Comparison of ENCODE assay signal across 19 cellular contexts in the genomic region with DNA sequence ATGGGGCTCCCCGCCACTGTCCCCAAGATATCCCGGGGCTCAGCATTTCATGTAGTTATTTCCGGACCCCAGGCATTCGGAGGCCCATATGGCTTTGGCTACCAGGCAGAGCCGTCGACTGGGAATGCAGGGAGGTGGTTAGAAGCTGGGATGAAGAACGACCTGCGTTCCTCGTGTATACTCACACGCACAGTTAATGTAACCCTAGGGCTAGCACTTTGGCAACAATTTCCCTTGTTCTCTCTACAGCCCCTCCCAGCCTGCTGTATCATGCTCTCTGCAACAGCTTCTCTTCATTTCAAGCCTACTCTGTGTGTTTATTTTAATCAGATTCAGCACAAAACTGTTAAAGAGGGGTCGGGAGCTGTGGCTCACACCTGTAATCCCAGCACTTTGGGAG.
"Had no signal": no experiment of that assay in that cellular context is flagged by ENCODE, and none has a peak within 500 bp of the region (broad histone marks: within the 10 kb centered on the region; RNA-seq: fewer than 3 reads in every experiment).

No MANE protein-coding gene starts in this region.

- H3K4me2 ChIP-seq: SK-N-SH had no signal

- H3K4me3 ChIP-seq: MG63 had no signal

- H3K9ac ChIP-seq: SK-N-SH had no signal

- DNase-seq: KBM-7, MG63, NCI-H1092 treated with DMSO at 0.1 percent for 48 hours, NCI-H1436, NCI-H187, NCI-H2029, NCI-H2081 treated with DMSO at 0.1 percent for 48 hours, NCI-H2171, NCI-H226, NCI-H446, NCI-H510A, NCI-H524 treated with DMSO at 0.1 percent for 48 hours, NCI-H774, PC-3, SHP77, SK-N-SH, SW 1271 had no signal

- ATAC-seq: Panc1, PC-3 had no signal

- H3K27me3 ChIP-seq: MG63 had no signal

- H3K9me2 ChIP-seq: SK-N-SH had no signal

- H3K9me3 ChIP-seq: MG63, SK-N-SH had no signal

- H3K36me3 ChIP-seq: MG63 had no signal

- H3K27ac ChIP-seq: RWPE1 had no signal
